ENCODE assay signal across 14 cellular contexts in genomic region chr11:109343242-109343641, GRCh38.
A peak's percentile ranks its signal among the peaks of the same experiment; 100 is the strongest.
DNase-seq lines count a peak whose midpoint lies in the region; ATAC-seq and TF ChIP-seq lines count a peak whose summit lies in the region.
"Had no signal": no experiment of that assay in that cellular context is flagged by ENCODE, and none has a peak within 500 bp of the region (broad histone marks: within the 10 kb centered on the region; RNA-seq: fewer than 3 reads in every experiment).

No MANE protein-coding gene starts in this region.

- H3K27me3 Mint-ChIP-seq in endothelial cell (ENCODE audit: unreplicated experiment): no peaks in the 10 kb centered on the region
- H3K27me3 Mint-ChIP-seq in nephron progenitor cell (ENCODE audit: low read depth, poor library complexity): no peaks in the 10 kb centered on the region
- H3K27me3 Mint-ChIP-seq: CD4-positive, alpha-beta memory T cell had no signal

- intact Hi-C loops in left cardiac atrium (cut with DNase I): no loop called here
- intact Hi-C loops in cardiac septum (cut with DNase I): no loop called here
- intact Hi-C loops in sciatic nerve (cut with DNase I): no loop called here

- peaks cover 33% of the 10 kb centered on the region for H3K4me1 Mint-ChIP-seq in endothelial cell (ENCODE audit: unreplicated experiment)
- H3K4me1 Mint-ChIP-seq in nephron progenitor cell: peaks cover 13% of the 10 kb centered on the region
- H3K4me1 Mint-ChIP-seq: CD4-positive, alpha-beta memory T cell; GM23338 had no signal

- H3K36me3 Mint-ChIP-seq in endothelial cell (ENCODE audit: low read depth, unreplicated experiment): peaks cover 3% of the 10 kb centered on the region
- no peaks in the 10 kb centered on the region for H3K36me3 Mint-ChIP-seq in nephron progenitor cell (ENCODE audit: low read depth)
- H3K36me3 Mint-ChIP-seq: CD4-positive, alpha-beta memory T cell had no signal

- H3K27ac Mint-ChIP-seq in endothelial cell (ENCODE audit: unreplicated experiment): peak overlapping the region; percentile 82
- H3K27ac Mint-ChIP-seq in nephron progenitor cell: peak overlapping the region; percentile 92
- H3K27ac Mint-ChIP-seq: CD4-positive, alpha-beta memory T cell; GM23338 had no signal

- H3K4me3 Mint-ChIP-seq in endothelial cell (ENCODE audit: unreplicated experiment) (no peak overlapping the region), nephron progenitor cell (no peak overlapping the region)
- H3K4me3 Mint-ChIP-seq: CD4-positive, alpha-beta memory T cell; GM23338 had no signal

- H3K9me3 Mint-ChIP-seq in endothelial cell (ENCODE audit: unreplicated experiment) (no peaks in the 10 kb centered on the region), nephron progenitor cell (no peaks in the 10 kb centered on the region)
- H3K9me3 Mint-ChIP-seq: GM23338 had no signal

- TF ChIP-seq CTCF in endothelial cell (IDR thresholded peaks at IDR 0.05; ENCODE audit: unreplicated experiment) (no peak), nephron progenitor cell (IDR thresholded peaks at IDR 0.05) (no peak)

- ATAC-seq in left cardiac atrium: peak; percentile 72 to 74
- ATAC-seq in sciatic nerve: no peak
- ATAC-seq: A549, GM12878, GM23338, HepG2 had no signal

- DNase-seq in left cardiac atrium (no peak), cardiac septum (ENCODE audit: low spot score) (no peak), endothelial cell (ENCODE audit: low spot score) (no peak), nephron progenitor cell (no peak), HuH-7.5 (ENCODE audit: low spot score) (no peak), sciatic nerve (ENCODE audit: low spot score) (no peak), NCI-H2107 treated with DMSO at 0.1 percent for 48 hours (lab: John Stamatoyannopoulos, UW; ENCODE audit: unreplicated experiment) (no peak)
- DNase-seq: CD4-positive, alpha-beta memory T cell; DMS79; H7 had no signal
